In the genomic region with DNA sequence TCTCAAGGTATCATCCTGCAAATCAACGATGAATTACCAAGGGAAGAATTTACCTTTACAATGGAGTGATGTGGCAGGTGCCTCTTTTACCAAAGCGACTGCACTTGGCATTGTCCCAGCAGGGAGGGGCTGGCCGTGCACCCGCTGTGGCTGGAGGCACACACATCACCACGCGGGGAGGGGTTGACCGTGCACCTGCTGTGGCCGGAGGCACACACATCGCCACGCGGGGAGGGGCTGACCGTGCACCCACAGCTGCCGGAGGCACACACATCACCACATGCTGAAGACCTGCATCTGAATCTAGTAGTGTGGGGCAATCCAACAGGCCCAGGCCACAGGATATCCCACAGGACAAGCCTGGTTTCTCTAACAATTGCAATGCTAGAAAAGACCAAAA, we compare ENCODE assay signal across 19 cellular contexts.
DNase-seq lines count a peak whose midpoint lies in the region; ATAC-seq, FAIRE-seq and TF ChIP-seq lines count a peak whose summit lies in the region.
"Had no signal": no experiment of that assay in that cellular context is flagged by ENCODE, and none has a peak within 500 bp of the region (broad histone marks: within the 10 kb centered on the region; RNA-seq: fewer than 3 reads in every experiment).

No MANE protein-coding gene starts in this region.

- H3K9ac ChIP-seq in kidney (ENCODE audit: low read length in 2 of 2) = no peak overlapping the region

- H3K27me3 Mint-ChIP-seq in activated CD4-positive, alpha-beta memory T cell treated with anti-CD3 and anti-CD28 coated beads, Interleukin-2, amount 10 ng/mL, durations not matched to agents 7 days and 5 days = no peaks in the 10 kb centered on the region
- H3K27me3 Mint-ChIP-seq: activated CD4-positive, alpha-beta memory T cell treated with anti-CD3 and anti-CD28 coated beads for 36 hours; CD4-positive, alpha-beta T cell; stimulated activated naive B cell treated with anti-CD40 and anti-IgM and Interleukin-4, amounts not matched to agents 10 μg/mL and 1 μg/mL and 100 μg/mL, for 72 hours had no signal

- no peaks in the 10 kb centered on the region for H3K36me3 ChIP-seq in kidney (ENCODE audit: control insufficient read depth in 1 of 2, insufficient read depth in 2 of 2, low read length in 2 of 2)
- H3K36me3 ChIP-seq: MG63 had no signal

- POLR2A ChIA-PET in activated CD4-positive, alpha-beta memory T cell treated with anti-CD3 and anti-CD28 coated beads, Interleukin-2, amount 10 ng/mL, durations not matched to agents 7 days and 5 days (lab: Charles Lee) = no interaction called here

- CTCF ChIA-PET in activated CD4-positive, alpha-beta memory T cell treated with anti-CD3 and anti-CD28 coated beads, Interleukin-2, amount 10 ng/mL, durations not matched to agents 7 days and 5 days (lab: Charles Lee) = no interaction called here

- H3K9me3 Mint-ChIP-seq in activated CD4-positive, alpha-beta memory T cell treated with anti-CD3 and anti-CD28 coated beads, Interleukin-2, amount 10 ng/mL, durations not matched to agents 7 days and 5 days = no peaks in the 10 kb centered on the region
- H3K9me3 Mint-ChIP-seq: activated CD4-positive, alpha-beta memory T cell treated with anti-CD3 and anti-CD28 coated beads for 36 hours; CD4-positive, alpha-beta T cell; stimulated activated naive B cell treated with anti-CD40 and anti-IgM and Interleukin-4, amounts not matched to agents 10 μg/mL and 1 μg/mL and 100 μg/mL, for 72 hours had no signal

- no peak overlapping the region for H3K4me3 ChIP-seq in kidney (ENCODE audit: low read length in 2 of 2)
- H3K4me3 ChIP-seq: MG63, testis had no signal

- FAIRE-seq in kidney (lab: Jason Lieb, UNC) = no peak
- FAIRE-seq: bronchial epithelial cell, small intestine had no signal

- no peak overlapping the region for H3K27ac Mint-ChIP-seq in activated CD4-positive, alpha-beta memory T cell treated with anti-CD3 and anti-CD28 coated beads, Interleukin-2, amount 10 ng/mL, durations not matched to agents 7 days and 5 days
- H3K27ac Mint-ChIP-seq: activated CD4-positive, alpha-beta memory T cell treated with anti-CD3 and anti-CD28 coated beads for 36 hours; CD4-positive, alpha-beta T cell; stimulated activated naive B cell treated with anti-CD40 and anti-IgM and Interleukin-4, amounts not matched to agents 10 μg/mL and 1 μg/mL and 100 μg/mL, for 72 hours had no signal

- DNase-seq in DMS79 treated with DMSO at 0.1 percent for 48 hours (lab: John Stamatoyannopoulos, UW) (peak; percentile 66), NCI-H1436 (lab: John Stamatoyannopoulos, UW) (peak; percentile 72), NCI-H345 (lab: John Stamatoyannopoulos, UW) (peak; percentile 92), kidney (peak; percentile 58), Right ventricle myocardium superior (no peak)
- DNase-seq in activated CD4-positive, alpha-beta memory T cell treated with anti-CD3 and anti-CD28 coated beads, Interleukin-2, amount 10 ng/mL, durations not matched to agents 7 days and 5 days = no peak
- DNase-seq: activated CD4-positive, alpha-beta memory T cell treated with anti-CD3 and anti-CD28 coated beads for 36 hours; activated CD4-positive, CD25-positive, alpha-beta regulatory T cell; activated gamma-delta T cell; CD4-positive, alpha-beta T cell; HCEC 1CT; kidney glomerular epithelial cell; MG63; NCI-H446 treated with DMSO at 0.1 percent for 48 hours; small intestine; stimulated activated naive B cell treated with anti-CD40 and anti-IgM and Interleukin-4, amounts not matched to agents 10 μg/mL and 1 μg/mL and 100 μg/mL, for 72 hours; testis had no signal

- no peak for ATAC-seq in Right ventricle myocardium superior (ENCODE audit: poor library complexity)
- ATAC-seq in HG03565 (IDR thresholded peaks at IDR 0.05; ENCODE audit: unreplicated experiment) = no peak
- ATAC-seq: stimulated activated naive B cell treated with anti-CD40 and anti-IgM and Interleukin-4, amounts not matched to agents 10 μg/mL and 1 μg/mL and 100 μg/mL, for 72 hours had no signal

- H3K9me3 ChIP-seq in kidney (ENCODE audit: control insufficient read depth in 1 of 2, low read length in 2 of 2) = no peaks in the 10 kb centered on the region
- H3K9me3 ChIP-seq: MG63, testis had no signal

- H3K27ac ChIP-seq in kidney (ENCODE audit: low read depth in 2 of 2, low read length in 2 of 2) = no peak overlapping the region
- H3K27ac ChIP-seq: testis had no signal

- no peaks in the 10 kb centered on the region for H3K36me3 Mint-ChIP-seq in activated CD4-positive, alpha-beta memory T cell treated with anti-CD3 and anti-CD28 coated beads, Interleukin-2, amount 10 ng/mL, durations not matched to agents 7 days and 5 days (ENCODE audit: low read depth)
- H3K36me3 Mint-ChIP-seq: activated CD4-positive, alpha-beta memory T cell treated with anti-CD3 and anti-CD28 coated beads for 36 hours; stimulated activated naive B cell treated with anti-CD40 and anti-IgM and Interleukin-4, amounts not matched to agents 10 μg/mL and 1 μg/mL and 100 μg/mL, for 72 hours had no signal

- intact Hi-C loops in kidney (cut with DNase I) = no loop called here
- intact Hi-C loops in Right ventricle myocardium superior (cut with DNase I) = no loop called here

- peaks cover 5% of the 10 kb centered on the region for H3K4me1 Mint-ChIP-seq in activated CD4-positive, alpha-beta memory T cell treated with anti-CD3 and anti-CD28 coated beads, Interleukin-2, amount 10 ng/mL, durations not matched to agents 7 days and 5 days
- H3K4me1 Mint-ChIP-seq: stimulated activated naive B cell treated with anti-CD40 and anti-IgM and Interleukin-4, amounts not matched to agents 10 μg/mL and 1 μg/mL and 100 μg/mL, for 72 hours had no signal

- TF ChIP-seq CTCF in kidney (IDR thresholded peaks at IDR 0.05; ENCODE audit: borderline replicate concordance, extremely low read depth, insufficient read depth) = no peak

- H3K4me1 ChIP-seq in kidney (ENCODE audit: control insufficient read depth in 1 of 2, insufficient read depth in 1 of 2, low read depth in 1 of 2, low read length in 2 of 2) = no peaks in the 10 kb centered on the region
- H3K4me1 ChIP-seq: testis had no signal

- no peak overlapping the region for H3K4me3 Mint-ChIP-seq in activated CD4-positive, alpha-beta memory T cell treated with anti-CD3 and anti-CD28 coated beads, Interleukin-2, amount 10 ng/mL, durations not matched to agents 7 days and 5 days
- H3K4me3 Mint-ChIP-seq: activated CD4-positive, alpha-beta memory T cell treated with anti-CD3 and anti-CD28 coated beads for 36 hours; CD4-positive, alpha-beta T cell; stimulated activated naive B cell treated with anti-CD40 and anti-IgM and Interleukin-4, amounts not matched to agents 10 μg/mL and 1 μg/mL and 100 μg/mL, for 72 hours had no signal

Comparison
In these comparisons a context has a peak if more than half of its experiments do, and no peak if none do; other contexts are left out.
1. DNase-seq: peak in DMS79 treated with DMSO at 0.1 percent for 48 hours (single experiment), NCI-H1436 (single experiment), NCI-H345 (single experiment) and kidney (single experiment); none in Right ventricle myocardium superior (single experiment) and activated CD4-positive, alpha-beta memory T cell treated with anti-CD3 and anti-CD28 coated beads, Interleukin-2, amount 10 ng/mL, durations not matched to agents 7 days and 5 days (single experiment).